28 cellular contexts compared by ENCODE assay signal in the genomic region with DNA sequence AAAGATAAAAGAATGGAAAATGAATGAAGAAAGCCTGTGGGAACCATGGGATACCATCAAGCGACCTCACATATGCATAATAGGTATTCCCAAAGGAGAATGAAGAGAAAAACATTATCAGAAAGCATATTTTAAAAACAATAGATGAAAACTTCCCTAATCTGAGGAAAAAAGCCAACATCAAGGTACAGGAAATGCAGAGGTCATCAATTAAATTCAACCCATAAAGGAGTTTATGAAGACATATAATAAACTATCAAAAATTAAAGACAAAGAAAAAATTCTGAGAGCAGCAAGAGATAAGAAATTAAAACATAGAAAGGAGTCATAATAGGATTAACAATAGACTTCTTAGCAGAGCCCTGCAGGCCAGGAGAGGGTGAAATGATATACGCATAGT.
"Had no signal": no experiment of that assay in that cellular context is flagged by ENCODE, and none has a peak within 500 bp of the region (broad histone marks: within the 10 kb centered on the region; RNA-seq: fewer than 3 reads in every experiment).

No MANE protein-coding gene starts in this region.

- H3K36me3 Mint-ChIP-seq: activated naive CD4-positive, alpha-beta T cell treated with anti-CD3 and anti-CD28 coated beads, Interleukin-2, amount 10 ng/mL, durations not matched to agents 7 days and 5 days; activated naive CD8-positive, alpha-beta T cell treated with anti-CD3 and anti-CD28 coated beads, Interleukin-2, amount 10 ng/mL, durations not matched to agents 7 days and 5 days had no signal

- ATAC-seq: activated naive CD4-positive, alpha-beta T cell treated with anti-CD3 and anti-CD28 coated beads, Interleukin-2, amount 50 U/mL, for 72 hours; activated T-cell treated with anti-CD3 and anti-CD28 coated beads, Interleukin-2, amount 50 U/mL, for 72 hours; foreskin keratinocyte; gastrocnemius medialis; T-helper 17 cell had no signal

- H3K4me3 Mint-ChIP-seq: activated CD4-positive, alpha-beta memory T cell treated with anti-CD3 and anti-CD28 coated beads, Interleukin-2, amount 10 ng/mL, durations not matched to agents 7 days and 5 days; activated CD4-positive, alpha-beta T cell treated with anti-CD3 and anti-CD28 coated beads, Interleukin-2, amount 10 ng/mL, durations not matched to agents 7 days and 5 days; activated naive CD4-positive, alpha-beta T cell treated with anti-CD3 and anti-CD28 coated beads, Interleukin-2, amount 10 ng/mL, durations not matched to agents 7 days and 5 days; activated naive CD8-positive, alpha-beta T cell treated with anti-CD3 and anti-CD28 coated beads, Interleukin-2, amount 10 ng/mL, durations not matched to agents 7 days and 5 days; activated T-cell treated with anti-CD3 and anti-CD28 coated beads, Interleukin-2, amount 50 U/mL, for 24 hours; activated T-cell treated with anti-CD3 and anti-CD28 coated beads, Interleukin-2, amount 50 U/mL, for 72 hours; central memory CD8-positive, alpha-beta T cell; dendritic cell treated with granulocyte-macrophage colony-stimulating factor and Interleukin-4, amounts not matched to agents 40 ng/mL and 50 ng/mL, for 4 days; endodermal cell; T-helper 17 cell had no signal

- H3K27me3 ChIP-seq: ascending aorta, brain microvascular endothelial cell, dorsolateral prefrontal cortex, esophagus muscularis mucosa, foreskin keratinocyte, gastrocnemius medialis had no signal

- H3K27ac Mint-ChIP-seq: activated CD4-positive, alpha-beta memory T cell treated with anti-CD3 and anti-CD28 coated beads, Interleukin-2, amount 10 ng/mL, durations not matched to agents 7 days and 5 days; activated CD4-positive, alpha-beta T cell treated with anti-CD3 and anti-CD28 coated beads, Interleukin-2, amount 10 ng/mL, durations not matched to agents 7 days and 5 days; activated naive CD4-positive, alpha-beta T cell treated with anti-CD3 and anti-CD28 coated beads, Interleukin-2, amount 10 ng/mL, durations not matched to agents 7 days and 5 days; activated naive CD4-positive, alpha-beta T cell treated with anti-CD3 and anti-CD28 coated beads, Interleukin-2, amount 50 U/mL, for 72 hours; activated naive CD8-positive, alpha-beta T cell treated with anti-CD3 and anti-CD28 coated beads, Interleukin-2, amount 10 ng/mL, durations not matched to agents 7 days and 5 days; activated T-cell treated with anti-CD3 and anti-CD28 coated beads, Interleukin-2, amount 50 U/mL, for 24 hours; activated T-cell treated with anti-CD3 and anti-CD28 coated beads, Interleukin-2, amount 50 U/mL, for 72 hours; dendritic cell treated with granulocyte-macrophage colony-stimulating factor and Interleukin-4, amounts not matched to agents 40 ng/mL and 50 ng/mL, for 4 days; endodermal cell; T-helper 17 cell had no signal

- H3K27ac ChIP-seq: ascending aorta, brain microvascular endothelial cell, coronary artery, esophagus muscularis mucosa, foreskin keratinocyte, gastrocnemius medialis had no signal

- H3K4me3 ChIP-seq: ascending aorta, coronary artery, dorsolateral prefrontal cortex, esophagus muscularis mucosa, gastrocnemius medialis had no signal

- H3K4me1 ChIP-seq: esophagus muscularis mucosa, foreskin keratinocyte, gastrocnemius medialis had no signal

- H3K9me3 ChIP-seq: gastrocnemius medialis had no signal

- DNase-seq: activated CD4-positive, alpha-beta memory T cell treated with anti-CD3 and anti-CD28 coated beads, Interleukin-2, amount 10 ng/mL, durations not matched to agents 7 days and 5 days; activated CD4-positive, alpha-beta T cell treated with anti-CD3 and anti-CD28 coated beads for 1 hour; activated CD4-positive, alpha-beta T cell treated with anti-CD3 and anti-CD28 coated beads for 4 hours; activated CD4-positive, alpha-beta T cell treated with anti-CD3 and anti-CD28 coated beads, Interleukin-2, amount 10 ng/mL, durations not matched to agents 7 days and 5 days; activated CD4-positive, alpha-beta T cell treated with anti-CD3 and anti-CD28 coated beads, Interleukin-2, amount 50 U/mL, for 4 hours; activated CD8-positive, alpha-beta memory T cell treated with anti-CD3 and anti-CD28 coated beads, Interleukin-2, amount 50 U/mL, for 48 hours; activated gamma-delta T cell; activated naive CD4-positive, alpha-beta T cell; activated naive CD4-positive, alpha-beta T cell treated with anti-CD3 and anti-CD28 coated beads, Interleukin-2, amount 10 ng/mL, durations not matched to agents 7 days and 5 days; activated naive CD8-positive, alpha-beta T cell treated with anti-CD3 and anti-CD28 coated beads, Interleukin-2, amount 10 ng/mL, durations not matched to agents 7 days and 5 days; activated T-cell treated with anti-CD3 and anti-CD28 coated beads for 4 hours; activated T-cell treated with anti-CD3 and anti-CD28 coated beads, Interleukin-2, amount 50 U/mL, for 24 hours; activated T-cell treated with anti-CD3 and anti-CD28 coated beads, Interleukin-2, amount 50 U/mL, for 72 hours; brain microvascular endothelial cell; dorsolateral prefrontal cortex; effector memory CD4-positive, alpha-beta T cell; endodermal cell; foreskin keratinocyte; gastrocnemius medialis; glutamatergic neuron; T-helper 1 cell; T-helper 17 cell had no signal

- H3K27me3 Mint-ChIP-seq: activated CD4-positive, alpha-beta memory T cell treated with anti-CD3 and anti-CD28 coated beads, Interleukin-2, amount 10 ng/mL, durations not matched to agents 7 days and 5 days; activated CD4-positive, alpha-beta T cell treated with anti-CD3 and anti-CD28 coated beads, Interleukin-2, amount 10 ng/mL, durations not matched to agents 7 days and 5 days; activated naive CD4-positive, alpha-beta T cell treated with anti-CD3 and anti-CD28 coated beads, Interleukin-2, amount 10 ng/mL, durations not matched to agents 7 days and 5 days; activated naive CD8-positive, alpha-beta T cell treated with anti-CD3 and anti-CD28 coated beads, Interleukin-2, amount 10 ng/mL, durations not matched to agents 7 days and 5 days; activated T-cell treated with anti-CD3 and anti-CD28 coated beads, Interleukin-2, amount 50 U/mL, for 24 hours; central memory CD8-positive, alpha-beta T cell; dendritic cell treated with granulocyte-macrophage colony-stimulating factor and Interleukin-4, amounts not matched to agents 40 ng/mL and 50 ng/mL, for 4 days; T-helper 17 cell had no signal

- H3K4me1 Mint-ChIP-seq: activated CD4-positive, alpha-beta memory T cell treated with anti-CD3 and anti-CD28 coated beads, Interleukin-2, amount 10 ng/mL, durations not matched to agents 7 days and 5 days; activated CD4-positive, alpha-beta T cell treated with anti-CD3 and anti-CD28 coated beads, Interleukin-2, amount 10 ng/mL, durations not matched to agents 7 days and 5 days; activated naive CD4-positive, alpha-beta T cell treated with anti-CD3 and anti-CD28 coated beads, Interleukin-2, amount 10 ng/mL, durations not matched to agents 7 days and 5 days; activated naive CD8-positive, alpha-beta T cell treated with anti-CD3 and anti-CD28 coated beads, Interleukin-2, amount 10 ng/mL, durations not matched to agents 7 days and 5 days; central memory CD8-positive, alpha-beta T cell; endodermal cell; T-helper 17 cell had no signal

- H3K36me3 ChIP-seq: ascending aorta, brain microvascular endothelial cell, esophagus muscularis mucosa, gastrocnemius medialis had no signal
